Comparison of ENCODE assay signal across 24 cellular contexts in genomic region chrX:118968031-118968430, GRCh38. TPM values are rescaled to one million over a fixed set of nuclear protein-coding genes. Genes with fewer than 3 reads are reported as not detected.
"Had no signal": no experiment of that assay in that cellular context is flagged by ENCODE, and none has a peak within 500 bp of the region (broad histone marks: within the 10 kb centered on the region; RNA-seq: fewer than 3 reads in every experiment).

No MANE protein-coding gene starts in this region.

- H3K4me1 ChIP-seq: thyroid gland, upper lobe of right lung had no signal

- H3K4me3 Mint-ChIP-seq: activated CD4-positive, alpha-beta T cell treated with anti-CD3 and anti-CD28 coated beads, Interleukin-2, amount 10 ng/mL, durations not matched to agents 7 days and 5 days; activated CD8-positive, alpha-beta memory T cell treated with anti-CD3 and anti-CD28 coated beads, Interleukin-2, amount 10 ng/mL, durations not matched to agents 7 days and 5 days; activated CD8-positive, alpha-beta T cell treated with anti-CD3 and anti-CD28 coated beads for 36 hours; dendritic cell treated with granulocyte-macrophage colony-stimulating factor and Interleukin-4, amounts not matched to agents 40 ng/mL and 50 ng/mL, for 4 days; memory B cell; natural killer cell treated with Interleukin-12 subunit alpha and Interleukin-12 subunit beta and Interleukin-15 and Interleukin-18, amount 100 ng/mL, for 72 hours; T-cell; T-helper 2 cell treated with Interferon-gamma antibody and Interleukin-4, amounts not matched to agents 5 μg/mL and 100 μg/mL, for 36 hours had no signal

- H3K36me3 Mint-ChIP-seq: activated CD8-positive, alpha-beta memory T cell treated with anti-CD3 and anti-CD28 coated beads, Interleukin-2, amount 10 ng/mL, durations not matched to agents 7 days and 5 days; memory B cell; natural killer cell treated with Interleukin-12 subunit alpha and Interleukin-12 subunit beta and Interleukin-15 and Interleukin-18, amount 100 ng/mL, for 72 hours; T-cell had no signal

- H3K9me3 ChIP-seq: thyroid gland, upper lobe of right lung had no signal

- H3K9me3 Mint-ChIP-seq: activated CD4-positive, alpha-beta T cell treated with anti-CD3 and anti-CD28 coated beads, Interleukin-2, amount 10 ng/mL, durations not matched to agents 7 days and 5 days; activated CD8-positive, alpha-beta T cell treated with anti-CD3 and anti-CD28 coated beads for 36 hours; memory B cell; natural killer cell treated with Interleukin-12 subunit alpha and Interleukin-12 subunit beta and Interleukin-15 and Interleukin-18, amount 100 ng/mL, for 72 hours; T-cell; T-helper 2 cell treated with Interferon-gamma antibody and Interleukin-4, amounts not matched to agents 5 μg/mL and 100 μg/mL, for 36 hours had no signal

- H3K4me3 ChIP-seq: cardiac muscle cell, thyroid gland, upper lobe of right lung had no signal

- H3K27me3 ChIP-seq: thyroid gland, upper lobe of right lung had no signal

- H3K4me1 Mint-ChIP-seq: activated CD4-positive, alpha-beta T cell treated with anti-CD3 and anti-CD28 coated beads, Interleukin-2, amount 10 ng/mL, durations not matched to agents 7 days and 5 days; activated CD8-positive, alpha-beta memory T cell treated with anti-CD3 and anti-CD28 coated beads, Interleukin-2, amount 10 ng/mL, durations not matched to agents 7 days and 5 days; memory B cell; T-cell had no signal

- ATAC-seq: activated CD8-positive, alpha-beta memory T cell treated with anti-CD3 and anti-CD28 coated beads, Interleukin-2, amount 10 ng/mL, durations not matched to agents 7 days and 5 days; activated CD8-positive, alpha-beta T cell treated with anti-CD3 and anti-CD28 coated beads for 36 hours; esophagus mucosa; natural killer cell treated with Interleukin-12 subunit alpha and Interleukin-12 subunit beta and Interleukin-15 and Interleukin-18, amount 100 ng/mL, for 72 hours; stimulated activated naive CD8-positive, alpha-beta T cell treated with anti-CD3 and anti-CD28 coated beads, Interleukin-15, Interleukin-2, amounts not matched to agents 100 U/mL and 50 U/mL, for 24 hours; T-cell; upper lobe of right lung had no signal

- DNase-seq: activated CD4-positive, alpha-beta T cell treated with anti-CD3 and anti-CD28 coated beads, Interleukin-2, amount 10 ng/mL, durations not matched to agents 7 days and 5 days; activated CD4-positive, CD25-positive, alpha-beta regulatory T cell treated with anti-CD3 and anti-CD28 coated beads, Interleukin-2, amount 50 U/mL, for 72 hours; activated CD8-positive, alpha-beta memory T cell treated with anti-CD3 and anti-CD28 coated beads, Interleukin-2, amount 10 ng/mL, durations not matched to agents 7 days and 5 days; activated CD8-positive, alpha-beta T cell treated with anti-CD3 and anti-CD28 coated beads for 36 hours; activated naive CD4-positive, alpha-beta T cell treated with Interleukin-2 at 50 U/mL for 16 hours; activated T-cell treated with anti-CD3 and anti-CD28 coated beads, Interleukin-2, amount 50 U/mL, for 1 hour; amygdala; effector memory CD4-positive, alpha-beta T cell; hippocampal formation; stimulated activated CD4-positive, alpha-beta T cell treated with anti-CD3 and anti-CD28 coated beads, Interleukin-4, amount 100 ng/mL, for 24 hours; stimulated activated naive CD8-positive, alpha-beta T cell treated with anti-CD3 and anti-CD28 coated beads, Interleukin-15, Interleukin-2, amounts not matched to agents 100 U/mL and 50 U/mL, for 24 hours; substantia nigra; T-cell; thyroid gland; upper lobe of right lung; WERI-Rb-1 had no signal

- H3K27ac Mint-ChIP-seq: activated CD4-positive, alpha-beta T cell treated with anti-CD3 and anti-CD28 coated beads, Interleukin-2, amount 10 ng/mL, durations not matched to agents 7 days and 5 days; activated CD8-positive, alpha-beta memory T cell treated with anti-CD3 and anti-CD28 coated beads, Interleukin-2, amount 10 ng/mL, durations not matched to agents 7 days and 5 days; activated CD8-positive, alpha-beta T cell treated with anti-CD3 and anti-CD28 coated beads for 36 hours; dendritic cell treated with granulocyte-macrophage colony-stimulating factor and Interleukin-4, amounts not matched to agents 40 ng/mL and 50 ng/mL, for 4 days; memory B cell; natural killer cell treated with Interleukin-12 subunit alpha and Interleukin-12 subunit beta and Interleukin-15 and Interleukin-18, amount 100 ng/mL, for 72 hours; progenitor cell of endocrine pancreas; T-cell; T-helper 2 cell treated with Interferon-gamma antibody and Interleukin-4, amounts not matched to agents 5 μg/mL and 100 μg/mL, for 36 hours had no signal

- H3K27ac ChIP-seq: cardiac muscle cell, thyroid gland, upper lobe of right lung, WERI-Rb-1 had no signal

- H3K36me3 ChIP-seq: cardiac muscle cell, thyroid gland, upper lobe of right lung, WERI-Rb-1 had no signal

RNA-seq across cellular contexts. Expression of gene LONRF3, which starts 6.4 kb away (rescaled TPM):
- total RNA-seq: osteocyte had no signal
- polyA plus RNA-seq: cardiac muscle cell had no signal
